In genomic region chr17:6035801-6036394, GRCh38 we compare ENCODE assay signal across 20 cellular contexts. TPM values are rescaled to one million over a fixed set of nuclear protein-coding genes. Genes with fewer than 3 reads are reported as not detected.
"Had no signal": no experiment of that assay in that cellular context is flagged by ENCODE, and none has a peak within 500 bp of the region (broad histone marks: within the 10 kb centered on the region; RNA-seq: fewer than 3 reads in every experiment).

No MANE protein-coding gene starts in this region.

- H3K27ac ChIP-seq: body of pancreas, left ventricle myocardium inferior, tibial artery, uterus had no signal

- H3K4me1 ChIP-seq: body of pancreas, left ventricle myocardium inferior, tibial artery, uterus had no signal

- ATAC-seq: activated CD8-positive, alpha-beta T cell treated with anti-CD3 and anti-CD28 coated beads, Interleukin-2, amount 10 ng/mL, durations not matched to agents 7 days and 5 days; activated naive CD4-positive, alpha-beta T cell treated with anti-CD3 and anti-CD28 coated beads, Interleukin-2, amount 50 U/mL, for 72 hours; body of pancreas; mucosa of descending colon; naive thymus-derived CD4-positive, alpha-beta T cell had no signal

- H3K27me3 ChIP-seq: body of pancreas, tibial artery, uterus had no signal

- H3K9me3 ChIP-seq: body of pancreas, left ventricle myocardium inferior, mucosa of descending colon, tibial artery, uterus had no signal

- H3K4me3 ChIP-seq: body of pancreas, left ventricle myocardium inferior, mucosa of descending colon, tibial artery, uterus had no signal

- DNase-seq: activated B cell treated with CpG ODN at 0.5 μM for 24 hours; activated CD4-positive, alpha-beta T cell treated with anti-CD3 and anti-CD28 coated beads, Interleukin-2, amount 10 ng/mL, durations not matched to agents 24 days and 14 days; activated CD8-positive, alpha-beta memory T cell treated with anti-CD3 and anti-CD28 coated beads, Interleukin-2, amount 50 U/mL, for 4 hours; activated CD8-positive, alpha-beta T cell treated with anti-CD3 and anti-CD28 coated beads, Interleukin-2, amount 10 ng/mL, durations not matched to agents 7 days and 5 days; activated gamma-delta T cell; activated T-cell treated with anti-CD3 and anti-CD28 coated beads, Interleukin-2, amount 50 U/mL, for 48 hours; amniotic stem cell; body of pancreas; central memory CD4-positive, alpha-beta T cell; effector CD8-positive, alpha-beta T cell; hippocampal formation; left ventricle myocardium inferior; mucosa of descending colon; naive thymus-derived CD4-positive, alpha-beta T cell; stimulated activated CD4-positive, alpha-beta T cell treated with anti-CD3 and anti-CD28 coated beads, Interleukin-15, amount 100 ng/mL, for 24 hours; stimulated activated CD4-positive, alpha-beta T cell treated with anti-CD3 and anti-CD28 coated beads, Interleukin-4, amount 100 ng/mL, for 24 hours; stimulated activated naive CD4-positive, alpha-beta T cell; uterus had no signal

- H3K36me3 ChIP-seq: left ventricle myocardium inferior, tibial artery, uterus had no signal

RNA-seq across cellular contexts. Expression of gene WSCD1, which starts 34.3 kb away (rescaled TPM):
- polyA plus RNA-seq: naive thymus-derived CD4-positive, alpha-beta T cell had no signal
